30 cellular contexts compared by ENCODE assay signal in the genomic region with DNA sequence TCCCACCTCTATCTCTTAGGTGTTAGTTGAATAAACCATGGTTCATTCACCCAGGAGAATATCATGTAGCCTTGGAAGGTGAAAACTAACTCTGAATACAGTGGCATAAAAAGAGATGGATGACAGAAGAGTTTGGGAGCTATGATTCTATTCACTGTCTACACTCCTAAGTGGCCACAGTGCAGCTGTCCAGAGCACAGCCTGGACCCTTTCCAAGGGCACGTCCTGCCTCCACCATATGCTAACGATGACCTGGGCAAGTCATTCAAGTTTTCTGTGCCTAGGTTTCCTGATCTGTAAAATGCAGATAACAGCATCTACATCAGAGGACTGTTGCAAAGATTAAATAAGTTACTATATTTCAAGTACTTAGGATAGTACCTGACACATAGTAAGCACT.
"Had no signal": no experiment of that assay in that cellular context is flagged by ENCODE, and none has a peak within 500 bp of the region (broad histone marks: within the 10 kb centered on the region; RNA-seq: fewer than 3 reads in every experiment).

No MANE protein-coding gene starts in this region.

- DNase-seq: activated effector memory CD4-positive, alpha-beta T cell treated with anti-CD3 and anti-CD28 coated beads, Interleukin-2, amount 50 U/mL, for 16 hours; activated effector memory CD4-positive, alpha-beta T cell treated with Interleukin-2 at 50 U/mL for 16 hours; activated gamma-delta T cell; activated gamma-delta T cell treated with Interleukin-2 at 50 U/mL for 16 hours; activated naive CD4-positive, alpha-beta T cell; activated naive CD4-positive, alpha-beta T cell treated with anti-CD3 and anti-CD28 coated beads for 36 hours; activated naive CD4-positive, alpha-beta T cell treated with anti-CD3 and anti-CD28 coated beads, Interleukin-2, amount 10 ng/mL, durations not matched to agents 7 days and 5 days; activated naive CD4-positive, alpha-beta T cell treated with anti-CD3 and anti-CD28 coated beads, Interleukin-2, amount 50 U/mL, for 16 hours; activated naive CD4-positive, alpha-beta T cell treated with Interleukin-2 at 50 U/mL for 16 hours; activated naive CD8-positive, alpha-beta T cell treated with anti-CD3 and anti-CD28 coated beads for 36 hours; activated naive CD8-positive, alpha-beta T cell treated with anti-CD3 and anti-CD28 coated beads, Interleukin-2, amount 10 ng/mL, durations not matched to agents 7 days and 5 days; activated naive CD8-positive, alpha-beta T cell treated with anti-CD3 and anti-CD28 coated beads, Interleukin-2, amount 50 U/mL, for 24 hours; activated T-cell treated with anti-CD3 and anti-CD28 coated beads, Interleukin-2, amount 50 U/mL, for 4 hours; activated T-cell treated with anti-CD3 and anti-CD28 coated beads, Interleukin-2, amount 50 U/mL, for 48 hours; activated T-cell treated with anti-CD3 and anti-CD28 coated beads, Interleukin-2, amount 50 U/mL, for 72 hours; adrenal gland; amniotic stem cell; amygdala; anterior cingulate cortex; aorta; body of pancreas; brain microvascular endothelial cell; caudate nucleus; central memory CD4-positive, alpha-beta T cell; cerebellar nuclear complex had no signal

- ATAC-seq: activated naive CD4-positive, alpha-beta T cell treated with anti-CD3 and anti-CD28 coated beads, Interleukin-2, amount 50 U/mL, for 72 hours; activated naive CD8-positive, alpha-beta T cell treated with anti-CD3 and anti-CD28 coated beads, Interleukin-2, amount 50 U/mL, for 24 hours; activated T-cell treated with anti-CD3 and anti-CD28 coated beads, Interleukin-2, amount 50 U/mL, for 4 hours; activated T-cell treated with anti-CD3 and anti-CD28 coated beads, Interleukin-2, amount 50 U/mL, for 72 hours; activated T-helper 17 cell treated with anti-CD3 and anti-CD28 coated beads, Interleukin-2, amount 50 U/mL, for 72 hours; body of pancreas had no signal

- H3K36me3 ChIP-seq: adrenal gland, ascending aorta, brain microvascular endothelial cell, breast epithelium, cardiac muscle cell had no signal

- H3K27me3 ChIP-seq: adrenal gland, ascending aorta, body of pancreas, brain microvascular endothelial cell, breast epithelium, cardiac muscle cell had no signal

- H3K27ac ChIP-seq: adrenal gland, ascending aorta, body of pancreas, brain microvascular endothelial cell, breast epithelium, cardiac muscle cell had no signal

- H3K4me3 ChIP-seq: adrenal gland, ascending aorta, body of pancreas, breast epithelium, cardiac muscle cell had no signal

- H3K9me3 ChIP-seq: adrenal gland, ascending aorta, body of pancreas, breast epithelium had no signal

- H3K4me1 ChIP-seq: adrenal gland, ascending aorta, body of pancreas, breast epithelium had no signal
